13 cellular contexts compared by ENCODE assay signal in genomic region chr11:103898577-103899336, GRCh38.
A peak's percentile ranks its signal among the peaks of the same experiment; 100 is the strongest.
DNase-seq lines count a peak whose midpoint lies in the region; ATAC-seq, FAIRE-seq and TF ChIP-seq lines count a peak whose summit lies in the region.
"Had no signal": no experiment of that assay in that cellular context is flagged by ENCODE, and none has a peak within 500 bp of the region (broad histone marks: within the 10 kb centered on the region; RNA-seq: fewer than 3 reads in every experiment).

No MANE protein-coding gene starts in this region.

- H3K4me1 ChIP-seq in smooth muscle cell (ENCODE audit: low read depth), result no peaks in the 10 kb centered on the region

- DNase-seq in GM18507 (ENCODE audit: extremely low spot score, insufficient read length, low read depth) (no peak), NAMALWA (ENCODE audit: low spot score) (peak; percentile 68), NCI-H1694 treated with DMSO at 0.1 percent for 48 hours (lab: John Stamatoyannopoulos, UW) (no peak), epidermal melanocyte (ENCODE audit: insufficient read length, low spot score) (no peak), immature natural killer cell (no peak), smooth muscle cell (lab: John Stamatoyannopoulos, UW; ENCODE audit: unreplicated experiment) (no peak)
- DNase-seq: activated CD8-positive, alpha-beta T cell treated with anti-CD3 and anti-CD28 coated beads for 36 hours; adrenal gland; effector memory CD8-positive, alpha-beta T cell; NCI-H446 had no signal

- H3K27ac ChIP-seq in smooth muscle cell (ENCODE audit: low read depth), result no peak overlapping the region
- H3K27ac ChIP-seq: adrenal gland, C4-2B had no signal

- peak overlapping the region in 1 of 6 donors; percentile 31 for H3K27ac Mint-ChIP-seq in immature natural killer cell
- H3K27ac Mint-ChIP-seq: activated CD8-positive, alpha-beta T cell treated with anti-CD3 and anti-CD28 coated beads for 36 hours; effector memory CD8-positive, alpha-beta T cell had no signal

- no peaks in the 10 kb centered on the region for H3K27me3 ChIP-seq in smooth muscle cell (ENCODE audit: low read depth)
- H3K27me3 ChIP-seq: adrenal gland had no signal

- H3K9ac ChIP-seq in smooth muscle cell (ENCODE audit: low read depth), result no peak overlapping the region

- peak; percentile 92 for FAIRE-seq in GM18507 (lab: Jason Lieb, UNC)

- no peak overlapping the region for H3K4me3 Mint-ChIP-seq in immature natural killer cell
- H3K4me3 Mint-ChIP-seq: activated CD8-positive, alpha-beta T cell treated with anti-CD3 and anti-CD28 coated beads for 36 hours; effector memory CD8-positive, alpha-beta T cell had no signal

- no peaks in the 10 kb centered on the region for H3K9me3 ChIP-seq in smooth muscle cell (replicated peaks; ENCODE audit: low read depth)
- H3K9me3 ChIP-seq: adrenal gland had no signal

- no peaks in the 10 kb centered on the region for H3F3A ChIP-seq in smooth muscle cell (ENCODE audit: low read depth)

- no peaks in the 10 kb centered on the region for H3K36me3 ChIP-seq in smooth muscle cell (ENCODE audit: low read depth)
- H3K36me3 ChIP-seq: adrenal gland had no signal

- no peaks in the 10 kb centered on the region for H3K9me3 Mint-ChIP-seq in immature natural killer cell
- H3K9me3 Mint-ChIP-seq: activated CD8-positive, alpha-beta T cell treated with anti-CD3 and anti-CD28 coated beads for 36 hours had no signal

- no peak overlapping the region for H3K4me3 ChIP-seq in smooth muscle cell
- H3K4me3 ChIP-seq: adrenal gland had no signal

- WGBS in smooth muscle cell (ENCODE audit: low lambda C conversion rate), result 78% methylated on average over 5 of the region's 5 CpGs

- H3K36me3 Mint-ChIP-seq in immature natural killer cell, result peaks cover 9 to 23% (median 17%) of the 10 kb centered on the region in 3 donors

- H3K4me1 Mint-ChIP-seq in immature natural killer cell, result peaks cover 15 to 23% of the 10 kb centered on the region in 2 donors

- no peaks in the 10 kb centered on the region for H3K79me2 ChIP-seq in smooth muscle cell (ENCODE audit: low read depth)

- no peak for TF ChIP-seq CTCF in smooth muscle cell (IDR thresholded peaks at IDR 0.05; ENCODE audit: borderline replicate concordance, insufficient read depth, poor library complexity, severe bottlenecking)

- H3K4me2 ChIP-seq in smooth muscle cell, result no peak overlapping the region

- no peak overlapping the region for H2AFZ ChIP-seq in smooth muscle cell (ENCODE audit: low read depth)

- ATAC-seq in GM21390 (IDR thresholded peaks at IDR 0.05; ENCODE audit: unreplicated experiment) (peak; percentile 72), HG03045 (IDR thresholded peaks at IDR 0.05; ENCODE audit: unreplicated experiment) (peak; percentile 76)
- ATAC-seq: activated CD8-positive, alpha-beta T cell treated with anti-CD3 and anti-CD28 coated beads for 36 hours; effector memory CD8-positive, alpha-beta T cell had no signal

- H3K27me3 Mint-ChIP-seq in immature natural killer cell (ENCODE audit: low read depth in 3 of 3), result no peaks in the 10 kb centered on the region
- H3K27me3 Mint-ChIP-seq: activated CD8-positive, alpha-beta T cell treated with anti-CD3 and anti-CD28 coated beads for 36 hours; effector memory CD8-positive, alpha-beta T cell had no signal

- no peaks in the 10 kb centered on the region for H4K20me1 ChIP-seq in smooth muscle cell (ENCODE audit: low read depth)
